Comparison of ENCODE assay signal across 18 cellular contexts in genomic region chr2:11558206-11558886, GRCh38. TPM values are rescaled to one million over a fixed set of nuclear protein-coding genes. Genes with fewer than 3 reads are reported as not detected.
DNase-seq lines count a peak whose midpoint lies in the region; ATAC-seq and TF ChIP-seq lines count a peak whose summit lies in the region.
"Had no signal": no experiment of that assay in that cellular context is flagged by ENCODE, and none has a peak within 500 bp of the region (broad histone marks: within the 10 kb centered on the region; RNA-seq: fewer than 3 reads in every experiment).

No MANE protein-coding gene starts in this region.

- DNase-seq in H7 (peak; percentile 30), amniotic epithelial cell (ENCODE audit: low read depth) (peak; percentile 27), right cardiac atrium (no peak), prostate gland (ENCODE audit: low spot score) (no peak), left colon (no peak)
- DNase-seq: ACHN; C1 segment of cervical spinal cord; cerebellar nuclear complex; effector CD8-positive, alpha-beta T cell; EL; NCI-H1694; NCI-H774; T-helper 9 cell had no signal

- no peak overlapping the region for H3K4me3 ChIP-seq in H7 (ENCODE audit: insufficient read depth, low read depth, low read length)
- H3K4me3 ChIP-seq in right cardiac atrium (ENCODE audit: low read length), result no peak overlapping the region
- H3K4me3 ChIP-seq in prostate gland, result peak overlapping the region in 1 of 2 donors; percentile 20
- H3K4me3 ChIP-seq: esophagus muscularis mucosa had no signal

- TF ChIP-seq POLR2A in prostate gland (IDR thresholded peaks at IDR 0.05), result no peak

- ATAC-seq in right cardiac atrium, result peak; percentile 59 to 78
- no peak for ATAC-seq in GM18519 (IDR thresholded peaks at IDR 0.05; ENCODE audit: low FRiP score, unreplicated experiment)
- ATAC-seq in left colon, result no peak
- no peak for ATAC-seq in GM19023 (IDR thresholded peaks at IDR 0.05; ENCODE audit: unreplicated experiment)
- no peak for ATAC-seq in HG02852 (IDR thresholded peaks at IDR 0.05; ENCODE audit: unreplicated experiment)
- ATAC-seq: activated naive CD4-positive, alpha-beta T cell treated with anti-CD3 and anti-CD28 coated beads, Interleukin-2, amount 50 U/mL, for 72 hours had no signal

- H3K27me3 ChIP-seq in H7 (ENCODE audit: control insufficient read depth, insufficient read depth, low read length), result no peaks in the 10 kb centered on the region
- no peaks in the 10 kb centered on the region for H3K27me3 ChIP-seq in right cardiac atrium (ENCODE audit: control insufficient read depth, insufficient read depth)
- H3K27me3 ChIP-seq in prostate gland (replicated peaks; ENCODE audit: insufficient read depth), result no peaks in the 10 kb centered on the region

- H3K4me1 ChIP-seq in right cardiac atrium (ENCODE audit: control insufficient read depth, insufficient read depth, low read length) (peaks cover 2% of the 10 kb centered on the region), prostate gland (replicated peaks) (peaks cover 13% of the 10 kb centered on the region)
- H3K4me1 ChIP-seq: esophagus muscularis mucosa had no signal

- no peaks in the 10 kb centered on the region for H3K9me3 ChIP-seq in right cardiac atrium (ENCODE audit: control insufficient read depth, low read length)
- no peaks in the 10 kb centered on the region for H3K9me3 ChIP-seq in prostate gland
- H3K9me3 ChIP-seq: esophagus muscularis mucosa had no signal

- H3K27ac ChIP-seq in right cardiac atrium (ENCODE audit: low read length) (peak overlapping the region; percentile 2), prostate gland (peak overlapping the region; percentile 76 to 80)
- H3K27ac ChIP-seq: esophagus muscularis mucosa had no signal

- WGBS in right cardiac atrium, result 45% methylated on average over 10 of the region's 10 CpGs
- WGBS in prostate gland, result 83% methylated on average over 10 of the region's 10 CpGs

- no peak for TF ChIP-seq CTCF in prostate gland (IDR thresholded peaks at IDR 0.05)

- intact Hi-C loops in right cardiac atrium (cut with DNase I), result no loop called here
- intact Hi-C loops in prostate gland (cut with DNase I), result no loop called here
- intact Hi-C loops in left colon (cut with DNase I, micrococcal nuclease), result no loop called here

- H3K36me3 ChIP-seq in H7 (replicated peaks; ENCODE audit: control insufficient read depth, insufficient read depth, low read length) (no peaks in the 10 kb centered on the region; the same call in 1 of the 2 replicates), prostate gland (no peaks in the 10 kb centered on the region)
- H3K36me3 ChIP-seq: esophagus muscularis mucosa had no signal

RNA-seq across cellular contexts. Expression of gene GREB1, which starts 24.5 kb away (rescaled TPM):
- total RNA-seq in H7 (2014; rRNA removed; shearing (Covaris generic)), result 16.9 and 17.3 TPM in 2 replicates
- total RNA-seq in right cardiac atrium (10 to 100 TPM in 3 of 4 donors, 1 to 10 TPM in 1; 7.3 to 17.7 (median 11.1) TPM), prostate gland (100 to 1,000 TPM; 224 to 392 TPM), left colon (1 to 10 TPM in 1 of 2 donors, under 1 TPM in 1; 0.85 to 2.0 TPM)
- polyA plus RNA-seq in right cardiac atrium, result 4.6 TPM

Comparison
In these comparisons a context has a peak if more than half of its experiments do, and no peak if none do; other contexts are left out.
1. DNase-seq: peak in H7 (single experiment) and amniotic epithelial cell (single experiment); none in right cardiac atrium (0 of 3), prostate gland (single experiment) and left colon (0 of 2).
2. ATAC-seq: peak in right cardiac atrium (2 of 2); none in GM18519 (single experiment), left colon (single experiment), GM19023 (single experiment) and HG02852 (single experiment).
3. RNA of gene GREB1, which starts 24.5 kb away (total RNA-seq): 224 to 392 TPM in prostate gland; 16.9 to 17.3 TPM in H7, 7.3 to 17.7 TPM in right cardiac atrium and 0.85 to 2.0 TPM in left colon; every median in the first group is over 10 times any median in the second.